Comparison of ENCODE assay signal across 22 cellular contexts in the genomic region with DNA sequence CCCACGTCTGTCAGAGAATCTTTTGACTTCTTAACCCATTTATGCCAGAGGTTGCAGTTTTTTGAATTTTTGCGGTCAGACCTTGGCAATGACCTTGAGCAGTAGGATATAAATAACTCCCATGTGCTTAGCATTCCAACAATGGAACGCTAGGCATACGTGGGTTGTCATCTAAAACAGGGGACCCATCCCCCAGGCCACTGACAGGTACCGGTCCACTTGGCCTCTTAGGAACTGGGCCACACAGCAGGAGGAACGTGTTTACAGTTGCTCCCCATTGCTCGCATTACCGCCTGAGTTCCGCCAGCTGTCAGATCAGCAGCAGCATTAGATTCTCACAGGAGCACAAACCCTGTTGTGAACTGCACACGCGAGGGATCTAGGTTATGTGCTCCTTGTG.
DNase-seq lines count a peak whose midpoint lies in the region; ATAC-seq, FAIRE-seq and TF ChIP-seq lines count a peak whose summit lies in the region.
"Had no signal": no experiment of that assay in that cellular context is flagged by ENCODE, and none has a peak within 500 bp of the region (broad histone marks: within the 10 kb centered on the region; RNA-seq: fewer than 3 reads in every experiment).

No MANE protein-coding gene starts in this region.

- no peak overlapping the region for H3K27ac ChIP-seq in K562 (ENCODE audit: extremely low read depth, low read depth, low read length)
- H3K27ac ChIP-seq in lower lobe of right lung = no peak overlapping the region
- peak overlapping the region in 1 of 3 donors; percentile 52 for H3K27ac ChIP-seq in thyroid gland
- H3K27ac ChIP-seq: tibial nerve had no signal

- WGBS in K562 (ENCODE audit: insufficient coverage, low coverage, missing lambda C conversion rate) = 88% methylated on average over 11 of the region's 11 CpGs
- WGBS in thyroid gland, 2 donors = 80 to 90% methylated on average over 11 of the region's 11 CpGs

- intact Hi-C loops in K562 (cut with micrococcal nuclease) (no loop called here), lower lobe of right lung (cut with DNase I) (no loop called here), thyroid gland (cut with DNase I) (no loop called here)

- TF ChIP-seq CTCF in K562 (IDR thresholded peaks at IDR 0.05 in 2 of 3, conservative IDR thresholded peaks at IDR 0.05 in 1 of 3; ENCODE audit: insufficient read depth in 2 of 3, low read depth in 1 of 3, low read length in 3 of 3) (no peak), lower lobe of right lung (IDR thresholded peaks at IDR 0.05) (no peak), thyroid gland (IDR thresholded peaks at IDR 0.05) (no peak)

- no TSS peak for BruUV-seq in K562 (replicated peaks; lab: Mats Ljungman, UMichigan)

- FAIRE-seq in K562 (lab: Jason Lieb, UNC) = no peak
- FAIRE-seq: endometrium had no signal

- in situ Hi-C loops in K562 (cut with MboI) = no loop called here

- H3K4me3 ChIP-seq in MG63 (no peak overlapping the region), K562 (no peak overlapping the region), lower lobe of right lung (no peak overlapping the region), thyroid gland (replicated peaks in 1 of 3) (no peak overlapping the region)
- H3K4me3 ChIP-seq: tibial nerve had no signal

- no peak overlapping the region for H3K9ac ChIP-seq in K562 (ENCODE audit: insufficient read depth in 1 of 2, low read depth in 2 of 2, low read length in 2 of 2)

- CTCF ChIA-PET in K562 (lab: Yijun Ruan, JAX; ENCODE audit: low intra/inter-chr PET ratio) = no interaction called here

- ATAC-seq in K562 (no peak), lower lobe of right lung (peak in 1 of 2 donors; percentile 50), HG03460 (IDR thresholded peaks at IDR 0.05; ENCODE audit: unreplicated experiment) (no peak), HG02973 (IDR thresholded peaks at IDR 0.05; ENCODE audit: unreplicated experiment) (no peak)
- ATAC-seq: activated naive CD4-positive, alpha-beta T cell treated with anti-CD3 and anti-CD28 coated beads, Interleukin-2, amount 50 U/mL, for 72 hours; activated T-cell treated with anti-CD3 and anti-CD28 coated beads, Interleukin-2, amount 50 U/mL, for 72 hours; naive thymus-derived CD4-positive, alpha-beta T cell had no signal

- POLR2A ChIA-PET in K562 (lab: Yijun Ruan, JAX) = interaction anchor here (0.6 kb wide), 1 partner anchor 20 kb away, joined by 3 read pairs; no protein-coding TSS in a partner anchor

- no peak for TF ChIP-seq RAD21 in K562 (CRISPR knock-in tag; conservative IDR thresholded peaks at IDR 0.05 in 1 of 2, IDR thresholded peaks at IDR 0.05 in 1 of 2)

- H3K27me3 ChIP-seq in MG63 (no peaks in the 10 kb centered on the region), K562 (ENCODE audit: control insufficient read depth in 2 of 2, insufficient read depth in 2 of 2, low read length in 2 of 2) (no peaks in the 10 kb centered on the region), lower lobe of right lung (ENCODE audit: low read depth) (no peaks in the 10 kb centered on the region), thyroid gland (no peaks in the 10 kb centered on the region)
- H3K27me3 ChIP-seq: BE2C, tibial nerve had no signal

- H3K9me1 ChIP-seq in K562 (ENCODE audit: control insufficient read depth, insufficient read depth, low read length) = peaks cover 3% of the 10 kb centered on the region

- H2AFZ ChIP-seq in K562 (ENCODE audit: low read depth, low read length) = no peak overlapping the region

- peaks cover 5% of the 10 kb centered on the region for H3K79me2 ChIP-seq in K562 (ENCODE audit: control insufficient read depth, insufficient read depth, low read length)

- no peaks in the 10 kb centered on the region; the same call in 1 of the 2 replicates for H4K20me1 ChIP-seq in K562 (replicated peaks; ENCODE audit: control insufficient read depth, insufficient read depth, low read length)

- H3K9me3 ChIP-seq in MG63 (no peaks in the 10 kb centered on the region), K562 (replicated peaks; ENCODE audit: control insufficient read depth, insufficient read depth, low read depth, low read length) (no peaks in the 10 kb centered on the region), lower lobe of right lung (no peaks in the 10 kb centered on the region), thyroid gland (no peaks in the 10 kb centered on the region)
- H3K9me3 ChIP-seq: BE2C, tibial nerve had no signal

- DNase-seq in MG63 = peak; percentile 60
- no peak for DNase-seq in K562 (ENCODE audit: extremely low read depth in 1 of 4, low spot score in 3 of 4)
- DNase-seq in lower lobe of right lung = peak; percentile 47
- peak; percentile 30 to 58 for DNase-seq in thyroid gland
- DNase-seq in activated CD4-positive, alpha-beta T cell treated with anti-CD3 and anti-CD28 coated beads, Interleukin-2, amount 50 U/mL, for 1 hour = no peak
- DNase-seq: activated CD4-positive, alpha-beta T cell treated with anti-CD3 and anti-CD28 coated beads for 1 hour; activated T-cell treated with anti-CD3 and anti-CD28 coated beads, Interleukin-2, amount 50 U/mL, for 72 hours; BE2C; COR-L47; cortex of kidney; GOT3; naive thymus-derived CD4-positive, alpha-beta T cell; NCI-H1417; NCI-H2107; NCI-H524; stimulated activated CD4-positive, alpha-beta T cell treated with anti-CD3 and anti-CD28 coated beads, Interleukin-2, amount 100 ng/mL, for 24 hours; stimulated activated naive CD4-positive, alpha-beta T cell had no signal

- H3K36me3 ChIP-seq in MG63 (no peaks in the 10 kb centered on the region), K562 (ENCODE audit: control insufficient read depth, insufficient read depth, low read length) (peaks cover 49% of the 10 kb centered on the region), lower lobe of right lung (peaks cover 6% of the 10 kb centered on the region), thyroid gland (no peaks in the 10 kb centered on the region)
- H3K36me3 ChIP-seq: BE2C had no signal

- H3K4me1 ChIP-seq in K562 (replicated peaks in 1 of 2; ENCODE audit: control insufficient read depth in 2 of 2, insufficient read depth in 2 of 2, low read length in 2 of 2) (peaks cover 2 to 8% of the 10 kb centered on the region in 2 experiments; a peak in 3 of 5 replicates), lower lobe of right lung (peaks cover 46% of the 10 kb centered on the region), thyroid gland (peaks cover 34 to 49% of the 10 kb centered on the region in 2 donors)
- H3K4me1 ChIP-seq: BE2C had no signal

- no peak overlapping the region for H3K4me2 ChIP-seq in K562 (ENCODE audit: insufficient read depth, low read length)

- no peak for TF ChIP-seq EP300 in K562 (IDR thresholded peaks at IDR 0.05; ENCODE audit: low read length)

- TF ChIP-seq POLR2A in K562 (conservative IDR thresholded peaks at IDR 0.05) (no peak), thyroid gland (IDR thresholded peaks at IDR 0.05) (no peak)

TF ChIP-seq in K562, 482 proteins besides CTCF, POLR2A, EP300 and RAD21:
- TF ChIP-seq CEBPG (CRISPR knock-in tag; IDR thresholded peaks at IDR 0.05) (no peak), CEBPG (tag; conservative IDR thresholded peaks at IDR 0.05 in 1 of 2, IDR thresholded peaks at IDR 0.05 in 1 of 2) (no peak)
- TF ChIP-seq, protein P1, sequence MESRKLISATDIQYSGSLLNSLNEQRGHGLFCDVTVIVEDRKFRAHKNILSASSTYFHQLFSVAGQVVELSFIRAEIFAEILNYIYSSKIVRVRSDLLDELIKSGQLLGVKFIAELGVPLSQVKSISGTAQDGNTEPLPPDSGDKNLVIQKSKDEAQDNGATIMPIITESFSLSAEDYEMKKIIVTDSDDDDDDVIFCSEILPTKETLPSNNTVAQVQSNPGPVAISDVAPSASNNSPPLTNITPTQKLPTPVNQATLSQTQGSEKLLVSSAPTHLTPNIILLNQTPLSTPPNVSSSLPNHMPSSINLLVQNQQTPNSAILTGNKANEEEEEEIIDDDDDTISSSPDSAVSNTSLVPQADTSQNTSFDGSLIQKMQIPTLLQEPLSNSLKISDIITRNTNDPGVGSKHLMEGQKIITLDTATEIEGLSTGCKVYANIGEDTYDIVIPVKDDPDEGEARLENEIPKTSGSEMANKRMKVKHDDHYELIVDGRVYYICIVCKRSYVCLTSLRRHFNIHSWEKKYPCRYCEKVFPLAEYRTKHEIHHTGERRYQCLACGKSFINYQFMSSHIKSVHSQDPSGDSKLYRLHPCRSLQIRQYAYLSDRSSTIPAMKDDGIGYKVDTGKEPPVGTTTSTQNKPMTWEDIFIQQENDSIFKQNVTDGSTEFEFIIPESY (CRISPR knock-in tag; IDR thresholded peaks at IDR 0.05) = peak; percentile 67; the same call in 1 of the 2 replicates

Comparison
In these comparisons a context has a peak if more than half of its experiments do, and no peak if none do; other contexts are left out.
1. DNase-seq: peak in MG63 (single experiment), lower lobe of right lung (single experiment) and thyroid gland (2 of 2); none in K562 (0 of 4) and activated CD4-positive, alpha-beta T cell treated with anti-CD3 and anti-CD28 coated beads, Interleukin-2, amount 50 U/mL, for 1 hour (single experiment).